ENCODE assay signal across 1 cellular context in the genomic region with DNA sequence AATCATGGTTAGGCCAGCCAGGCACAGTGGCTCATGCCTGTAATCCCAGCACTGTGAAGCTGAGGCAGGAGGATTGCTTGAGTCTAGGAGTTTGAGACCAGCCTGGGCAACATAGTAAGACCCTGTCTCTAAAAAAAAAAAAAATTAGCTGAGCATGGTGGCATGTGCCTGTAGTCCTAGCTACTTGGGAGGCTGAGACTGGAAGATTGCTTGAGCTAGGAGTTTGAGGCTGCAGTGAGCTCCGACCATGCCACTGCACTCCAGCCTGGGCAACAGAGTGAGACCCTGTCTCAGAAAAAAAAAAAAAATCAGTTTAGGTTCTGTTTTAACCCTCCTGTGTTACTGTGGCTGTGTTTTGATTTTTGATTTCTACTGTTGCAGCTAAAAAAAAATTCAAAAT. TPM values are rescaled to one million over a fixed set of nuclear protein-coding genes. Genes with fewer than 3 reads are reported as not detected.
"Had no signal": no experiment of that assay in that cellular context is flagged by ENCODE, and none has a peak within 500 bp of the region (broad histone marks: within the 10 kb centered on the region; RNA-seq: fewer than 3 reads in every experiment).

No MANE protein-coding gene starts in this region.

RNA-seq across cellular contexts. Expression of a gene that starts 8.3 kb away (rescaled TPM):
- total RNA-seq: LHCN-M2 had no signal
